In the genomic region with DNA sequence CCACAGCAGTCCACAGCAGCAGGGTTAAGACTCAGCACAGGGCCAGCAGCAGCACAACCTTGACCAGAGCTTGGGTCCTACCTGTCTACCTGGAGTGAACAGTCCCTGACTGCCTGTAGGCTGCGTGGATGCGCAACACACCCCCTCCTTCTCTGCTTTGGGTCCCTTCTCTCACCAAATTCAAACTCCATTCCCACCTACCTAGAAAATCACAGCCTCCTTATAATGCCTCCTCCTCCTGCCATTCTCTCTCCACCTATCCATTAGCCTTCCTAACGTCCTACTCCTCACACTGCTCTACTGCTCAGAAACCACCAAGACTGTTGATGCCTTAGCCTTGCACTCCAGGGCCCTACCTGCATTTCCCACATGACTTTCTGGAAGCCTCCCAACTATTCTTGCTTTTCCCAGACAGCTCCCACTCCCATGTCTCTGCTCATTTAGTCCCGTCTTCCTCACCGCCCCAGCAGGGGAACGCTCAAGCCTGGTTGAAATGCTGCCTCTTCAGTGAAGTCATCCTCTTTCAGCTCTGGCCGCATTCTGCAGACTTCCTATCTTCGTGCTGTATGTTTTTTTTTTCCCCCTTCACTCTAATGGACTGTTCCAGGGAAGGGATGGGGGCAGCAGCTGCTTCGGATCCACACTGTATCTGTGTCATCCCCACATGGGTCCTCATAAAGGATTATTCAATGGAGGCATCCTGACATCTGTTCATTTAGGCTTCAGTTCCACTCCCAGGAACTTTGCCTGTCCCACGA, we compare ENCODE assay signal across 12 cellular contexts. TPM values are rescaled to one million over a fixed set of nuclear protein-coding genes. Genes with fewer than 3 reads are reported as not detected.
DNase-seq lines count a peak whose midpoint lies in the region; ATAC-seq, FAIRE-seq and TF ChIP-seq lines count a peak whose summit lies in the region.
"Had no signal": no experiment of that assay in that cellular context is flagged by ENCODE, and none has a peak within 500 bp of the region (broad histone marks: within the 10 kb centered on the region; RNA-seq: fewer than 3 reads in every experiment).

No MANE protein-coding gene starts in this region.

- H3K4me3 Mint-ChIP-seq in CD8-positive, alpha-beta T cell = no peak overlapping the region
- no peak overlapping the region for H3K4me3 Mint-ChIP-seq in natural killer cell treated with Interleukin-12 subunit alpha and Interleukin-12 subunit beta and Interleukin-15 and Interleukin-18, amount 100 ng/mL, for 72 hours

- peaks cover 31% of the 10 kb centered on the region for H3K4me1 Mint-ChIP-seq in CD8-positive, alpha-beta T cell (ENCODE audit: low read depth)
- peaks cover 25 to 36% of the 10 kb centered on the region in 2 donors for H3K4me1 Mint-ChIP-seq in natural killer cell treated with Interleukin-12 subunit alpha and Interleukin-12 subunit beta and Interleukin-15 and Interleukin-18, amount 100 ng/mL, for 72 hours (ENCODE audit: low read depth in 2 of 2)

- H3K27me3 Mint-ChIP-seq in CD8-positive, alpha-beta T cell (ENCODE audit: low read depth) = no peaks in the 10 kb centered on the region
- H3K27me3 Mint-ChIP-seq in natural killer cell treated with Interleukin-12 subunit alpha and Interleukin-12 subunit beta and Interleukin-15 and Interleukin-18, amount 100 ng/mL, for 72 hours = no peaks in the 10 kb centered on the region

- H3K27ac Mint-ChIP-seq in CD8-positive, alpha-beta T cell = peak overlapping the region; percentile 70
- H3K27ac Mint-ChIP-seq in natural killer cell treated with Interleukin-12 subunit alpha and Interleukin-12 subunit beta and Interleukin-15 and Interleukin-18, amount 100 ng/mL, for 72 hours = peak overlapping the region; percentile 9 to 30

- no peak overlapping the region for H3K9ac ChIP-seq in colonic mucosa (ENCODE audit: low read depth in 2 of 2, low read length in 2 of 2)
- H3K9ac ChIP-seq: KMS-11 had no signal

- CTCF ChIA-PET in CD8-positive, alpha-beta T cell (lab: Charles Lee) = interaction anchor here (0.6 to 1.3 kb wide), 2 partner anchors 23 kb away, joined by 3 to 4 read pairs; no protein-coding TSS in a partner anchor

- H3K4me3 ChIP-seq in CD8-positive, alpha-beta T cell (ENCODE audit: low read depth, low read length) = no peak overlapping the region
- H3K4me3 ChIP-seq in brain microvascular endothelial cell (ENCODE audit: low read depth, low read length) (no peak overlapping the region), colonic mucosa (no peak overlapping the region)

- H3K27me3 ChIP-seq in CD8-positive, alpha-beta T cell (ENCODE audit: insufficient read depth, low read length) = no peaks in the 10 kb centered on the region
- H3K27me3 ChIP-seq in brain microvascular endothelial cell (replicated peaks) = no peaks in the 10 kb centered on the region
- H3K27me3 ChIP-seq in colonic mucosa = no peaks in the 10 kb centered on the region
- no peaks in the 10 kb centered on the region for H3K27me3 ChIP-seq in foreskin keratinocyte

- peaks cover 47% of the 10 kb centered on the region for H3K36me3 ChIP-seq in CD8-positive, alpha-beta T cell (ENCODE audit: insufficient read depth, low read length)
- H3K36me3 ChIP-seq in brain microvascular endothelial cell (replicated peaks) (peaks cover 65% of the 10 kb centered on the region), colonic mucosa (peaks cover 43% of the 10 kb centered on the region)

- TF ChIP-seq CTCF in CD8-positive, alpha-beta T cell (IDR thresholded peaks at IDR 0.05) = no peak
- TF ChIP-seq CTCF in brain microvascular endothelial cell (IDR thresholded peaks at IDR 0.05; ENCODE audit: low read depth, low read length, missing control alignments) = no peak
- no peak for TF ChIP-seq CTCF in colonic mucosa (IDR thresholded peaks at IDR 0.05)
- no peak for TF ChIP-seq CTCF in foreskin keratinocyte (conservative IDR thresholded peaks at IDR 0.05)

- H3K4me1 ChIP-seq in CD8-positive, alpha-beta T cell (ENCODE audit: insufficient read depth, low read length) = peaks cover 24% of the 10 kb centered on the region
- H3K4me1 ChIP-seq in colonic mucosa = peaks cover 3% of the 10 kb centered on the region
- no peaks in the 10 kb centered on the region for H3K4me1 ChIP-seq in foreskin keratinocyte

- H3K36me3 Mint-ChIP-seq in CD8-positive, alpha-beta T cell = peaks cover 74% of the 10 kb centered on the region
- H3K36me3 Mint-ChIP-seq in natural killer cell treated with Interleukin-12 subunit alpha and Interleukin-12 subunit beta and Interleukin-15 and Interleukin-18, amount 100 ng/mL, for 72 hours = peaks cover 9% of the 10 kb centered on the region

- no peak for ATAC-seq in CD8-positive, alpha-beta T cell
- ATAC-seq in natural killer cell treated with Interleukin-12 subunit alpha and Interleukin-12 subunit beta and Interleukin-15 and Interleukin-18, amount 100 ng/mL, for 72 hours = no peak
- ATAC-seq in foreskin keratinocyte = no peak

- H3K9me3 Mint-ChIP-seq in CD8-positive, alpha-beta T cell = no peaks in the 10 kb centered on the region
- H3K9me3 Mint-ChIP-seq in natural killer cell treated with Interleukin-12 subunit alpha and Interleukin-12 subunit beta and Interleukin-15 and Interleukin-18, amount 100 ng/mL, for 72 hours = no peaks in the 10 kb centered on the region

- no peak for DNase-seq in CD8-positive, alpha-beta T cell
- DNase-seq in HTR-8/SVneo (ENCODE audit: insufficient read length, low spot score) (no peak), brain microvascular endothelial cell (peak; percentile 13), colonic mucosa (no peak), NCI-H2227 (lab: John Stamatoyannopoulos, UW; ENCODE audit: unreplicated experiment) (no peak), SIG-M5 treated with dmso at 0.1 percent for 504 hours (lab: John Stamatoyannopoulos, UW; ENCODE audit: unreplicated experiment) (no peak), foreskin keratinocyte (no peak)
- DNase-seq in natural killer cell treated with Interleukin-12 subunit alpha and Interleukin-12 subunit beta and Interleukin-15 and Interleukin-18, amount 100 ng/mL, for 72 hours (ENCODE audit: low spot score) = no peak
- DNase-seq: DMS153; effector memory CD4-positive, alpha-beta T cell; stimulated activated CD4-positive, alpha-beta T cell treated with anti-CD3 and anti-CD28 coated beads, Interleukin-2, amount 100 ng/mL, for 48 hours had no signal

- POLR2A ChIA-PET in CD8-positive, alpha-beta T cell (lab: Charles Lee) = interaction anchor here (0.5 kb wide), 1 partner anchor 105 kb away, joined by 4 read pairs; no protein-coding TSS in a partner anchor

- intact Hi-C loops in CD8-positive, alpha-beta T cell (cut with DNase I, micrococcal nuclease) = no loop called here
- intact Hi-C loops in colonic mucosa (cut with DNase I) = no loop called here

- H3K27ac ChIP-seq in CD8-positive, alpha-beta T cell (ENCODE audit: low read depth, low read length) = no peak overlapping the region
- no peak overlapping the region for H3K27ac ChIP-seq in brain microvascular endothelial cell
- no peak overlapping the region for H3K27ac ChIP-seq in colonic mucosa
- H3K27ac ChIP-seq in foreskin keratinocyte = no peak overlapping the region
- H3K27ac ChIP-seq: KMS-11 had no signal

- H3K9me3 ChIP-seq in CD8-positive, alpha-beta T cell (ENCODE audit: low read length) = no peaks in the 10 kb centered on the region
- no peaks in the 10 kb centered on the region for H3K9me3 ChIP-seq in colonic mucosa

- in situ Hi-C loops in brain microvascular endothelial cell (cut with HindIII; ENCODE audit: low pct_ligation_motif_present, low sequenced_read_pairs) = no loop called here

- FAIRE-seq in HTR-8/SVneo (lab: Jason Lieb, UNC) = peak; percentile 40

RNA-seq across cellular contexts. Expression of a gene that starts 3.3 kb away (rescaled TPM):
- total RNA-seq in CD8-positive, alpha-beta T cell = 10 to 100 TPM; 13.7 to 13.8 TPM
- total RNA-seq in natural killer cell treated with Interleukin-12 subunit alpha and Interleukin-12 subunit beta and Interleukin-15 and Interleukin-18, amount 100 ng/mL, for 72 hours = 10 to 100 TPM; 16.5 to 20.6 TPM
- 1 to 10 TPM; 5.6 to 9.0 TPM for total RNA-seq in colonic mucosa
- 1.4 and 1.7 TPM in 2 replicates for total RNA-seq in foreskin keratinocyte
- 0.74 and 0.89 TPM in 2 replicates for polyA plus RNA-seq in foreskin keratinocyte
